In genomic region chr10:61642692-61643091, GRCh38 we compare ENCODE assay signal across 17 cellular contexts. TPM values are rescaled to one million over a fixed set of nuclear protein-coding genes. Genes with fewer than 3 reads are reported as not detected.
DNase-seq lines count a peak whose midpoint lies in the region; ATAC-seq and TF ChIP-seq lines count a peak whose summit lies in the region.
"Had no signal": no experiment of that assay in that cellular context is flagged by ENCODE, and none has a peak within 500 bp of the region (broad histone marks: within the 10 kb centered on the region; RNA-seq: fewer than 3 reads in every experiment).

No MANE protein-coding gene starts in this region.

- ATAC-seq in HG03039 (IDR thresholded peaks at IDR 0.05; ENCODE audit: unreplicated experiment) = no peak
- ATAC-seq in GM21526 (IDR thresholded peaks at IDR 0.05; ENCODE audit: low FRiP score, unreplicated experiment) = no peak
- ATAC-seq: mucosa of descending colon had no signal

- DNase-seq in HCEC 1CT (peak; percentile 46), amniotic epithelial cell (ENCODE audit: low read depth) (peak; percentile 73), fibroblast of pulmonary artery (ENCODE audit: low read depth) (peak; percentile 94), pulmonary artery endothelial cell (ENCODE audit: low read depth, low spot score) (peak; percentile 74), amygdala (lab: John Stamatoyannopoulos, UW) (no peak)
- DNase-seq in stimulated activated CD4-positive, alpha-beta T cell treated with anti-CD3 and anti-CD28 coated beads, Interleukin-4, amount 100 ng/mL, for 24 hours = no peak
- DNase-seq: activated naive CD4-positive, alpha-beta T cell; CD4-positive, alpha-beta memory T cell; cortex of kidney; hippocampal formation; mucosa of descending colon; NCI-H2227 treated with DMSO at 0.1 percent for 48 hours; Peyer's patch; sigmoid colon; testis had no signal

- TF ChIP-seq CTCF in fibroblast of pulmonary artery (IDR thresholded peaks at IDR 0.05; ENCODE audit: low read length, missing control alignments) = no peak

- H3K4me3 ChIP-seq in fibroblast of pulmonary artery (replicated peaks; ENCODE audit: low read depth, low read length) = no peak overlapping the region
- H3K4me3 ChIP-seq: mucosa of descending colon, Peyer's patch, sigmoid colon, testis had no signal

RNA-seq across cellular contexts. Expression of gene CABCOCO1, which starts 20.0 kb away (rescaled TPM):
- 0.33 TPM in 1 of 2 replicates, not detected in the other for total RNA-seq in pulmonary artery endothelial cell
- total RNA-seq: CD4-positive, alpha-beta memory T cell; Peyer's patch had no signal

Comparison
In these comparisons a context has a peak if more than half of its experiments do, and no peak if none do; other contexts are left out.
1. DNase-seq: peak in HCEC 1CT (single experiment), amniotic epithelial cell (single experiment), fibroblast of pulmonary artery (single experiment) and pulmonary artery endothelial cell (single experiment); none in stimulated activated CD4-positive, alpha-beta T cell treated with anti-CD3 and anti-CD28 coated beads, Interleukin-4, amount 100 ng/mL, for 24 hours (single experiment) and amygdala (0 of 56).